24 cellular contexts compared by ENCODE assay signal in the genomic region with DNA sequence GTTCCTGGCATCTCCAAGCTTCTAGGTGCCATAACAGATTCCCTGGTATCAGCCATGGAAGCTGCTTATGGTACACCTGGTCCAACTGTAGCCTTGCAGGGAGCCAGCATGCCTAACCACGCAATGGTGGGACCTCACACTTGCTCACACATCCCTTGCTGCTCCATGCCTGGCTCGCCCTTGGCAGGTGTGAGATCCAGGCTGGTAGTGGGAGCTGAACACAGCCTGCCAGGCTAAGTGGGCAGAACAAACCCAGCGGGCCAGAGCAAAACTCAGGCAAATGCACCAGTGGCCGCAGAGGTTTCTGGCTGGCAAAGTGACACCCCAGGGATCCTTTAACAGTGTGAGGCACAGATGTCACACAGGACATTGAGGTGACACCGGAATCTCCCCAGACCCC.
"Had no signal": no experiment of that assay in that cellular context is flagged by ENCODE, and none has a peak within 500 bp of the region (broad histone marks: within the 10 kb centered on the region; RNA-seq: fewer than 3 reads in every experiment).

No MANE protein-coding gene starts in this region.

- H3K36me3 ChIP-seq: transverse colon, vagina had no signal

- DNase-seq: activated CD4-positive, alpha-beta T cell treated with anti-CD3 and anti-CD28 coated beads, Interleukin-2, amount 10 ng/mL, durations not matched to agents 24 days and 14 days; activated CD4-positive, CD25-positive, alpha-beta regulatory T cell treated with anti-CD3 and anti-CD28 coated beads, Interleukin-2, amount 50 U/mL, for 72 hours; activated naive CD4-positive, alpha-beta T cell; activated T-cell treated with anti-CD3 and anti-CD28 coated beads, Interleukin-2, amount 50 U/mL, for 72 hours; anterior cingulate cortex; dermis blood vessel endothelial cell; effector CD4-positive, alpha-beta T cell; islet precursor cell; left cardiac atrium; mammary epithelial cell; naive B cell; nucleus accumbens; right cardiac atrium; stimulated activated CD4-positive, alpha-beta T cell treated with anti-CD3 and anti-CD28 coated beads, Interleukin-2, amount 100 ng/mL, for 48 hours; stimulated activated naive CD4-positive, alpha-beta T cell treated with Interleukin-2 at 50 U/mL for 16 hours; SW 1271; T-helper 9 cell; transverse colon had no signal

- H3K4me1 ChIP-seq: transverse colon, vagina had no signal

- H3K27ac Mint-ChIP-seq: activated CD4-positive, alpha-beta T cell treated with anti-CD3 and anti-CD28 coated beads, Interleukin-2, amount 10 ng/mL, durations not matched to agents 24 days and 14 days; activated naive CD4-positive, alpha-beta T cell treated with anti-CD3 and anti-CD28 coated beads, Interleukin-2, amount 50 U/mL, for 72 hours; activated T-cell treated with anti-CD3 and anti-CD28 coated beads, Interleukin-2, amount 50 U/mL, for 72 hours; mesothelial cell of epicardium; T-helper 1 cell treated with Interleukin-12 subunit alpha and Interleukin-12 subunit beta and Interleukin-4 antibody, amounts not matched to agents 30 μg/mL and 1 μg/mL, for 36 hours had no signal

- H3K27ac ChIP-seq: epithelial cell of prostate, transverse colon, vagina had no signal

- H3K9me3 Mint-ChIP-seq: activated CD4-positive, alpha-beta T cell treated with anti-CD3 and anti-CD28 coated beads, Interleukin-2, amount 10 ng/mL, durations not matched to agents 24 days and 14 days; activated T-cell treated with anti-CD3 and anti-CD28 coated beads, Interleukin-2, amount 50 U/mL, for 72 hours; central memory CD8-positive, alpha-beta T cell had no signal

- H3K4me1 Mint-ChIP-seq: activated CD4-positive, alpha-beta T cell treated with anti-CD3 and anti-CD28 coated beads, Interleukin-2, amount 10 ng/mL, durations not matched to agents 24 days and 14 days; central memory CD8-positive, alpha-beta T cell; mesothelial cell of epicardium; naive B cell had no signal

- H3K4me3 ChIP-seq: transverse colon, vagina had no signal

- H3K27me3 ChIP-seq: transverse colon, vagina had no signal

- H3K36me3 Mint-ChIP-seq: mesothelial cell of epicardium, naive B cell had no signal

- H3K4me3 Mint-ChIP-seq: activated CD4-positive, alpha-beta T cell treated with anti-CD3 and anti-CD28 coated beads, Interleukin-2, amount 10 ng/mL, durations not matched to agents 24 days and 14 days; activated T-cell treated with anti-CD3 and anti-CD28 coated beads, Interleukin-2, amount 50 U/mL, for 72 hours; central memory CD8-positive, alpha-beta T cell; mesothelial cell of epicardium; naive B cell; T-helper 1 cell treated with Interleukin-12 subunit alpha and Interleukin-12 subunit beta and Interleukin-4 antibody, amounts not matched to agents 30 μg/mL and 1 μg/mL, for 36 hours had no signal
